ENCODE assay signal across 22 cellular contexts in genomic region chr21:45875881-45876280, GRCh38.
DNase-seq lines count a peak whose midpoint lies in the region; ATAC-seq, FAIRE-seq and TF ChIP-seq lines count a peak whose summit lies in the region.
"Had no signal": no experiment of that assay in that cellular context is flagged by ENCODE, and none has a peak within 500 bp of the region (broad histone marks: within the 10 kb centered on the region; RNA-seq: fewer than 3 reads in every experiment).

No MANE protein-coding gene starts in this region.

- H3K79me1 ChIP-seq in H1 (ENCODE audit: low read depth, low read length): no peaks in the 10 kb centered on the region

- DNase-seq in H7: peak; percentile 37
- DNase-seq in H1 (ENCODE audit: low read depth in 1 of 2, low spot score in 2 of 2): no peak
- no peak for DNase-seq in neural progenitor cell (ENCODE audit: low spot score)
- no peak for DNase-seq in activated naive CD8-positive, alpha-beta T cell treated with anti-CD3 and anti-CD28 coated beads, Interleukin-2, amount 50 U/mL, for 24 hours
- DNase-seq in activated CD4-positive, alpha-beta T cell treated with anti-CD3 and anti-CD28 coated beads for 48 hours: no peak
- no peak for DNase-seq in HK-2 (ENCODE audit: unreplicated experiment)
- DNase-seq: activated CD4-positive, alpha-beta T cell treated with anti-CD3 and anti-CD28 coated beads, Interleukin-2, amount 50 U/mL, for 1 hour; activated CD8-positive, alpha-beta memory T cell treated with anti-CD3 and anti-CD28 coated beads, Interleukin-2, amount 50 U/mL, for 48 hours; CD4-positive, alpha-beta T cell; cerebellar nuclear complex; DMS53; effector CD8-positive, alpha-beta T cell; KBM-7; NCI-H2171 treated with DMSO at 0.1 percent for 48 hours; NCI-H69; T-cell; testis had no signal

- H2AFZ ChIP-seq in ACC112 (ENCODE audit: low read length, unreplicated experiment): no peak overlapping the region
- H2AFZ ChIP-seq in H1 (ENCODE audit: low read length): no peak overlapping the region
- no peak overlapping the region for H2AFZ ChIP-seq in neural progenitor cell (replicated peaks)

- H3K4me1 Mint-ChIP-seq in neural progenitor cell: peaks cover 47% of the 10 kb centered on the region
- H3K4me1 Mint-ChIP-seq in activated naive CD8-positive, alpha-beta T cell treated with anti-CD3 and anti-CD28 coated beads, Interleukin-2, amount 50 U/mL, for 24 hours: peaks cover 12% of the 10 kb centered on the region

- 96% methylated on average over 12 of the region's 12 CpGs; no CpG with 5 or more reads in 1 of the 2 experiments for WGBS in H1 (ENCODE audit: extremely low coverage in 1 of 2, insufficient coverage in 1 of 2, insufficient read length in 1 of 2, insufficient replicate concordance in 2 of 2, low coverage in 1 of 2, low lambda C conversion rate in 2 of 2, missing lambda C conversion rate in 1 of 2), 2 experiments

- H3K18ac ChIP-seq in H1 (ENCODE audit: extremely low read depth, low read length): no peak overlapping the region

- H3K4ac ChIP-seq in H1 (replicated peaks; ENCODE audit: insufficient read length, low read depth, low read length): no peak overlapping the region

- H3K36me3 ChIP-seq in ACC112 (ENCODE audit: insufficient read depth, low read length) (no peaks in the 10 kb centered on the region), H7 (replicated peaks; ENCODE audit: control insufficient read depth, insufficient read depth, low read length) (no peaks in the 10 kb centered on the region), H1 (ENCODE audit: control insufficient read depth in 2 of 4, insufficient read depth in 4 of 4, low read length in 3 of 4) (no peaks in the 10 kb centered on the region), neural progenitor cell (no peaks in the 10 kb centered on the region)
- H3K36me3 ChIP-seq: HAP-1 had no signal

- H3F3A ChIP-seq in neural progenitor cell (ENCODE audit: low read depth): no peaks in the 10 kb centered on the region

- no peaks in the 10 kb centered on the region for H3K9me3 Mint-ChIP-seq in neural progenitor cell
- H3K9me3 Mint-ChIP-seq in activated naive CD8-positive, alpha-beta T cell treated with anti-CD3 and anti-CD28 coated beads, Interleukin-2, amount 50 U/mL, for 24 hours: no peaks in the 10 kb centered on the region
- H3K9me3 Mint-ChIP-seq: CD4-positive, alpha-beta T cell; stimulated activated effector memory CD8-positive, alpha-beta T cell treated with anti-CD3 and anti-CD28 coated beads, Interleukin-12 subunit alpha, Interleukin-12 subunit beta, amount 100 ng/mL, for 72 hours; T-cell had no signal

- ATAC-seq in activated naive CD8-positive, alpha-beta T cell treated with anti-CD3 and anti-CD28 coated beads, Interleukin-2, amount 50 U/mL, for 24 hours: no peak
- no peak for ATAC-seq in GM18502 (IDR thresholded peaks at IDR 0.05; ENCODE audit: poor library complexity, unreplicated experiment)
- ATAC-seq: left lobe of liver; stimulated activated effector memory CD8-positive, alpha-beta T cell treated with anti-CD3 and anti-CD28 coated beads, Interleukin-12 subunit alpha, Interleukin-12 subunit beta, amount 100 ng/mL, for 72 hours; T-cell had no signal

- no peak overlapping the region for H3K14ac ChIP-seq in H1 (ENCODE audit: insufficient read length)

- H3K4me2 ChIP-seq in H1 (ENCODE audit: insufficient read depth in 1 of 2, low read depth in 2 of 2, low read length in 2 of 2) (no peak overlapping the region), neural progenitor cell (no peak overlapping the region)

- no peak overlapping the region for H3K27ac Mint-ChIP-seq in neural progenitor cell
- no peak overlapping the region for H3K27ac Mint-ChIP-seq in activated naive CD8-positive, alpha-beta T cell treated with anti-CD3 and anti-CD28 coated beads, Interleukin-2, amount 50 U/mL, for 24 hours
- H3K27ac Mint-ChIP-seq: CD4-positive, alpha-beta T cell; stimulated activated effector memory CD8-positive, alpha-beta T cell treated with anti-CD3 and anti-CD28 coated beads, Interleukin-12 subunit alpha, Interleukin-12 subunit beta, amount 100 ng/mL, for 72 hours; T-cell had no signal

- no peak overlapping the region for H4K91ac ChIP-seq in H1 (replicated peaks; ENCODE audit: insufficient read length, low read length)

- peak overlapping the region; percentile 33 for H3K4me3 Mint-ChIP-seq in neural progenitor cell
- H3K4me3 Mint-ChIP-seq in activated naive CD8-positive, alpha-beta T cell treated with anti-CD3 and anti-CD28 coated beads, Interleukin-2, amount 50 U/mL, for 24 hours: no peak overlapping the region
- H3K4me3 Mint-ChIP-seq: CD4-positive, alpha-beta T cell; stimulated activated effector memory CD8-positive, alpha-beta T cell treated with anti-CD3 and anti-CD28 coated beads, Interleukin-12 subunit alpha, Interleukin-12 subunit beta, amount 100 ng/mL, for 72 hours; T-cell had no signal

- FAIRE-seq in H1 (lab: Jason Lieb, UNC): no peak

- H3K27me3 Mint-ChIP-seq in neural progenitor cell (ENCODE audit: insufficient read depth, low read depth): peaks cover 4% of the 10 kb centered on the region
- H3K27me3 Mint-ChIP-seq in activated naive CD8-positive, alpha-beta T cell treated with anti-CD3 and anti-CD28 coated beads, Interleukin-2, amount 50 U/mL, for 24 hours: peaks cover 9% of the 10 kb centered on the region
- H3K27me3 Mint-ChIP-seq: CD4-positive, alpha-beta T cell had no signal

- H4K5ac ChIP-seq in H1 (ENCODE audit: insufficient read length, low read depth, low read length): no peak overlapping the region

- H3K27me3 ChIP-seq in ACC112 (ENCODE audit: insufficient read depth, low read length): no peaks in the 10 kb centered on the region
- no peaks in the 10 kb centered on the region for H3K27me3 ChIP-seq in H7 (ENCODE audit: control insufficient read depth, insufficient read depth, low read length)
- H3K27me3 ChIP-seq in H1 (replicated peaks in 1 of 4; ENCODE audit: control insufficient read depth in 3 of 4, extremely low read depth in 1 of 4, insufficient read depth in 3 of 4, low read length in 3 of 4): no peaks in the 10 kb centered on the region
- no peaks in the 10 kb centered on the region for H3K27me3 ChIP-seq in neural progenitor cell
- H3K27me3 ChIP-seq: testis had no signal

- TF ChIP-seq EP300 in H1 (IDR thresholded peaks at IDR 0.05; ENCODE audit: borderline replicate concordance in 1 of 2, low read depth in 2 of 2, low read length in 2 of 2): no peak

- no peak overlapping the region for H2BK20ac ChIP-seq in H1 (ENCODE audit: low read length)

- CTCF ChIA-PET in H1 (lab: Charles Lee; ENCODE audit: partially characterized antibody): interaction anchor here (0.6 to 6.2 kb wide), 2 partner anchors 47 to 50 kb away, joined by 4 to 30 read pairs; no protein-coding TSS in a partner anchor

- H3K36me3 Mint-ChIP-seq in neural progenitor cell: no peaks in the 10 kb centered on the region
- no peaks in the 10 kb centered on the region for H3K36me3 Mint-ChIP-seq in activated naive CD8-positive, alpha-beta T cell treated with anti-CD3 and anti-CD28 coated beads, Interleukin-2, amount 50 U/mL, for 24 hours (ENCODE audit: low read depth)
- H3K36me3 Mint-ChIP-seq: stimulated activated effector memory CD8-positive, alpha-beta T cell treated with anti-CD3 and anti-CD28 coated beads, Interleukin-12 subunit alpha, Interleukin-12 subunit beta, amount 100 ng/mL, for 72 hours; T-cell had no signal

- H3K56ac ChIP-seq in H1 (replicated peaks; ENCODE audit: insufficient read length, low read depth, low read length): no peak overlapping the region

- no peak for TF ChIP-seq CTCF in H1 (IDR thresholded peaks at IDR 0.05; ENCODE audit: control extremely low read depth in 1 of 3, insufficient read depth in 1 of 3, low read depth in 1 of 3, low read length in 3 of 3)
- TF ChIP-seq CTCF in neural progenitor cell (IDR thresholded peaks at IDR 0.05): no peak

- H4K20me1 ChIP-seq in H1 (replicated peaks in 1 of 2; ENCODE audit: control insufficient read depth in 1 of 2, insufficient read depth in 2 of 2, low read length in 2 of 2) (no peaks in the 10 kb centered on the region), neural progenitor cell (ENCODE audit: low read depth) (no peaks in the 10 kb centered on the region)

- H3K23ac ChIP-seq in H1 (ENCODE audit: insufficient read length): no peak overlapping the region

- H2BK15ac ChIP-seq in H1 (ENCODE audit: low read length): no peak overlapping the region

- H3K9me3 ChIP-seq in H1 (ENCODE audit: insufficient read depth in 2 of 2, low read depth in 1 of 2, low read length in 1 of 2): no peaks in the 10 kb centered on the region
- H3K9me3 ChIP-seq in neural progenitor cell (ENCODE audit: low read depth): no peaks in the 10 kb centered on the region
- H3K9me3 ChIP-seq: HAP-1, testis had no signal

- no peak overlapping the region; a peak in 2 of 7 replicates for H3K9ac ChIP-seq in H1 (replicated peaks in 1 of 4; ENCODE audit: extremely low read depth in 1 of 4, low read depth in 3 of 4, low read length in 3 of 4)
- no peak overlapping the region for H3K9ac ChIP-seq in neural progenitor cell

- H2BK12ac ChIP-seq in H1 (ENCODE audit: low read depth, low read length): no peak overlapping the region; the same call in 1 of the 2 replicates

- 0 out of 2 replicates have a peak overlapping the region, but pooled peaks have one; percentile 35 for H2BK5ac ChIP-seq in H1 (ENCODE audit: low read depth, low read length)

- no peak overlapping the region for H2BK120ac ChIP-seq in H1 (replicated peaks; ENCODE audit: low read depth, low read length)

- no peak overlapping the region for H2AK5ac ChIP-seq in H1 (ENCODE audit: low read depth, low read length)

- no peak for TF ChIP-seq POLR2A in H1 (IDR thresholded peaks at IDR 0.05; ENCODE audit: control extremely low read depth in 1 of 2, low read depth in 2 of 2, low read length in 2 of 2)

- POLR2A ChIA-PET in H1 (lab: Charles Lee; ENCODE audit: partially characterized antibody): no interaction called here

- H3K4me1 ChIP-seq in ACC112 (ENCODE audit: control insufficient read depth, insufficient read depth, low read length, unreplicated experiment) (peaks cover 48% of the 10 kb centered on the region), H1 (replicated peaks in 1 of 4; ENCODE audit: control insufficient read depth in 3 of 4, insufficient read depth in 4 of 4, low read length in 3 of 4) (peaks cover 0 to 3% (median 0%) of the 10 kb centered on the region in 4 experiments; a peak in 3 of 7 replicates), neural progenitor cell (peaks cover 13% of the 10 kb centered on the region)
- H3K4me1 ChIP-seq: testis had no signal

- H3K23me2 ChIP-seq in H1 (ENCODE audit: low read depth, low read length): no peaks in the 10 kb centered on the region

- H3K79me2 ChIP-seq in ACC112 (ENCODE audit: control insufficient read depth, insufficient read depth, low read length, unreplicated experiment): no peaks in the 10 kb centered on the region
- H3K79me2 ChIP-seq in H1 (ENCODE audit: control insufficient read depth in 1 of 2, insufficient read depth in 2 of 2, low read length in 2 of 2): no peaks in the 10 kb centered on the region
- no peaks in the 10 kb centered on the region for H3K79me2 ChIP-seq in neural progenitor cell (ENCODE audit: low read depth)

- no peak overlapping the region for H4K8ac ChIP-seq in H1 (ENCODE audit: extremely low read depth, insufficient read depth, low read length)

- TF ChIP-seq RAD21 in H1 (IDR thresholded peaks at IDR 0.05 in 1 of 2, conservative IDR thresholded peaks at IDR 0.05 in 1 of 2; ENCODE audit: low read depth in 2 of 2, low read length in 2 of 2): no peak

- H3K27ac ChIP-seq in ACC112 (ENCODE audit: low read depth, low read length) (peak overlapping the region; percentile 82), H1 (ENCODE audit: low read depth, low read length) (no peak overlapping the region), neural progenitor cell (no peak overlapping the region)
- H3K27ac ChIP-seq: testis had no signal

- H3K4me3 ChIP-seq in ACC112 (ENCODE audit: low read depth, low read length) (peak overlapping the region; percentile 10; the same call in 1 of the 2 replicates), H7 (ENCODE audit: insufficient read depth, low read depth, low read length) (no peak overlapping the region), H1 (ENCODE audit: extremely low read depth in 1 of 4, insufficient read depth in 2 of 4, low read depth in 3 of 4, low read length in 4 of 4) (no peak overlapping the region), neural progenitor cell (no peak overlapping the region)
- H3K4me3 ChIP-seq: HAP-1, testis had no signal
